In genomic region chr7:80098795-80099194, GRCh38 we compare ENCODE assay signal across 1 cellular context.
TF ChIP-seq lines count a peak whose summit lies in the region.

No MANE protein-coding gene starts in this region.

TF ChIP-seq in HCT116, 20 proteins besides CTCF, POLR2A, EP300 and RAD21:
- TF ChIP-seq POLR2AphosphoS5 (IDR thresholded peaks at IDR 0.05; ENCODE audit: low read depth, low read length) = no peak
- TF ChIP-seq YY1 (IDR thresholded peaks at IDR 0.05; ENCODE audit: extremely low read depth, insufficient replicate concordance, low read depth, low read length) = no peak
- TF ChIP-seq ZBTB33 (IDR thresholded peaks at IDR 0.05; ENCODE audit: extremely low read depth, insufficient replicate concordance, low read length) = no peak
- no peak for TF ChIP-seq ZNF274 (IDR thresholded peaks at IDR 0.05; ENCODE audit: low read depth, low read length)
- no peak for TF ChIP-seq ELF1 (IDR thresholded peaks at IDR 0.05; ENCODE audit: borderline replicate concordance, low read depth)
- TF ChIP-seq SIN3A (IDR thresholded peaks at IDR 0.05; ENCODE audit: low read depth) = no peak
- no peak for TF ChIP-seq CBX3 (IDR thresholded peaks at IDR 0.05; ENCODE audit: low read depth)
- TF ChIP-seq SP1 (IDR thresholded peaks at IDR 0.05; ENCODE audit: low read depth) = no peak
- TF ChIP-seq ZFX (IDR thresholded peaks at IDR 0.05) = no peak
- no peak for TF ChIP-seq EZH2 (IDR thresholded peaks at IDR 0.05)
- no peak for TF ChIP-seq EZH2phosphoT487 (IDR thresholded peaks at IDR 0.05; ENCODE audit: borderline replicate concordance)
- no peak for TF ChIP-seq REST (IDR thresholded peaks at IDR 0.05; ENCODE audit: low read depth)
- TF ChIP-seq EGR1 (IDR thresholded peaks at IDR 0.05; ENCODE audit: low read depth) = no peak
